8 cellular contexts compared by ENCODE assay signal in genomic region chr16:89489731-89490385, GRCh38. TPM values are rescaled to one million over a fixed set of nuclear protein-coding genes. Genes with fewer than 3 reads are reported as not detected.
DNase-seq lines count a peak whose midpoint lies in the region; ATAC-seq, FAIRE-seq and TF ChIP-seq lines count a peak whose summit lies in the region.

No MANE protein-coding gene starts in this region.

- no peaks in the 10 kb centered on the region for H3F3A ChIP-seq in OCI-LY1 (ENCODE audit: insufficient read depth, low read length)

- no peaks in the 10 kb centered on the region for H3K27me3 ChIP-seq in CD8-positive, alpha-beta memory T cell (ENCODE audit: insufficient read depth, low read length, poor library complexity, severe bottlenecking)
- no peaks in the 10 kb centered on the region for H3K27me3 ChIP-seq in OCI-LY1 (ENCODE audit: insufficient read depth, low read length)
- H3K27me3 ChIP-seq in endothelial cell of umbilical vein (ENCODE audit: control insufficient read depth in 2 of 2, insufficient read depth in 2 of 2, low read length in 2 of 2): no peaks in the 10 kb centered on the region
- no peaks in the 10 kb centered on the region for H3K27me3 ChIP-seq in neutrophil

- peaks cover under 1% of the 10 kb centered on the region; the same call in 1 of the 2 replicates for H4K20me1 ChIP-seq in OCI-LY1 (ENCODE audit: insufficient read depth, low read length)
- peaks cover 4% of the 10 kb centered on the region for H4K20me1 ChIP-seq in endothelial cell of umbilical vein (replicated peaks; ENCODE audit: control insufficient read depth, extremely low read depth, insufficient read depth, low read length)

- peak overlapping the region; percentile 83 for H3K27ac ChIP-seq in CD8-positive, alpha-beta memory T cell (ENCODE audit: low read depth, low read length)
- H3K27ac ChIP-seq in OCI-LY1 (ENCODE audit: low read depth, low read length, poor library complexity, severe bottlenecking): peak overlapping the region; percentile 83
- H3K27ac ChIP-seq in endothelial cell of umbilical vein (ENCODE audit: insufficient read depth, low read depth, low read length): no peak overlapping the region
- H3K27ac ChIP-seq in neutrophil: peak overlapping the region; percentile 99

- H2AFZ ChIP-seq in OCI-LY1 (ENCODE audit: low read length): no peak overlapping the region
- no peak overlapping the region for H2AFZ ChIP-seq in endothelial cell of umbilical vein (ENCODE audit: low read depth, low read length)

- peaks cover 0 to 2% of the 10 kb centered on the region in 2 donors for H3K27me3 Mint-ChIP-seq in CD8-positive, alpha-beta memory T cell

- CTCF ChIA-PET in CD8-positive, alpha-beta memory T cell (lab: Charles Lee): interaction anchor here (0.8 to 1.9 kb wide), 7 partner anchors 9 to 175 kb away, joined by 3 to 9 read pairs (median 4); no protein-coding TSS in a partner anchor
- CTCF ChIA-PET in endothelial cell of umbilical vein (lab: Charles Lee): interaction anchor here (1.0 to 2.8 kb wide), 5 partner anchors 15 to 117 kb away, joined by 3 to 11 read pairs (median 3); partner anchors contain the start of gene SPG7

- dilution Hi-C loops in endothelial cell of umbilical vein (cut with MboI; ENCODE audit: extremely low pct_ligation_motif_present, low sequenced_read_pairs): no loop called here

- H3K4me3 Mint-ChIP-seq in CD8-positive, alpha-beta memory T cell: peak overlapping the region; percentile 86 to 98 (median 91)

- H3K9me1 ChIP-seq in endothelial cell of umbilical vein (replicated peaks; ENCODE audit: control insufficient read depth, extremely low read depth, insufficient read depth, low read length): no peaks in the 10 kb centered on the region

- H3K79me2 ChIP-seq in OCI-LY1 (ENCODE audit: insufficient read depth, low read length): peaks cover 41% of the 10 kb centered on the region
- peaks cover 62% of the 10 kb centered on the region for H3K79me2 ChIP-seq in endothelial cell of umbilical vein (ENCODE audit: control insufficient read depth, insufficient read depth, low read length)

- peaks cover 0 to 2% (median 2%) of the 10 kb centered on the region in 5 donors for H3K9me3 Mint-ChIP-seq in CD8-positive, alpha-beta memory T cell

- H3K27ac Mint-ChIP-seq in CD8-positive, alpha-beta memory T cell: peak overlapping the region in 1 of 8 donors; percentile 95

- H3K9me3 ChIP-seq in CD8-positive, alpha-beta memory T cell (ENCODE audit: low read length): no peaks in the 10 kb centered on the region
- H3K9me3 ChIP-seq in OCI-LY1 (ENCODE audit: low read length) (no peaks in the 10 kb centered on the region), endothelial cell of umbilical vein (replicated peaks; ENCODE audit: control insufficient read depth, insufficient read depth, low read length) (no peaks in the 10 kb centered on the region), neutrophil (no peaks in the 10 kb centered on the region)

- FAIRE-seq in endothelial cell of umbilical vein (lab: Jason Lieb, UNC): no peak
- FAIRE-seq in frontal cortex (lab: Jason Lieb, UNC): no peak

- intact Hi-C loops in endothelial cell of umbilical vein (cut with micrococcal nuclease): loop anchor here (1.0 to 5.0 kb wide), 6 partner anchors 15 to 173 kb away; no protein-coding TSS in a partner anchor

- POLR2A ChIA-PET in CD8-positive, alpha-beta memory T cell (lab: Charles Lee): interaction anchor here (1.4 to 3.6 kb wide), 4 partner anchors 13 to 242 kb away, joined by 3 to 31 read pairs (median 5); partner anchors contain the start of gene SPG7
- POLR2A ChIA-PET in endothelial cell of umbilical vein (lab: Charles Lee): no interaction called here

- BruUV-seq in endothelial cell of umbilical vein (replicated peaks; lab: Mats Ljungman, UMichigan): no TSS peak

- peaks cover 0 to 38% (median 0%) of the 10 kb centered on the region in 3 donors for H3K36me3 Mint-ChIP-seq in CD8-positive, alpha-beta memory T cell

- no peaks in the 10 kb centered on the region for H3K36me3 ChIP-seq in CD8-positive, alpha-beta memory T cell (ENCODE audit: insufficient read depth, low read length)
- H3K36me3 ChIP-seq in OCI-LY1 (ENCODE audit: insufficient read depth, low read length): peaks cover 5% of the 10 kb centered on the region
- peaks cover 0 to 2% of the 10 kb centered on the region in 2 experiments for H3K36me3 ChIP-seq in endothelial cell of umbilical vein (ENCODE audit: control insufficient read depth in 2 of 2, extremely low read depth in 1 of 2, insufficient read depth in 2 of 2, low read length in 2 of 2)
- H3K36me3 ChIP-seq in neutrophil: peaks cover 11% of the 10 kb centered on the region

- no peak overlapping the region for H3K4me3 ChIP-seq in CD8-positive, alpha-beta memory T cell (ENCODE audit: low read length)
- H3K4me3 ChIP-seq in OCI-LY1 (ENCODE audit: low read depth, low read length, poor library complexity, severe bottlenecking) (peak overlapping the region; percentile 77), endothelial cell of umbilical vein (replicated peaks in 1 of 3; ENCODE audit: insufficient read depth in 1 of 3, low read depth in 1 of 3, low read length in 3 of 3) (peak overlapping the region in 2 of 3 experiments; percentile 73 to 83), neutrophil (ENCODE audit: low read depth in 1 of 2, low read length in 1 of 2) (peak overlapping the region; percentile 94 to 97)

- H3K4me2 ChIP-seq in OCI-LY1 (ENCODE audit: low read length) (peak overlapping the region; percentile 99; the same call in 1 of the 2 replicates), endothelial cell of umbilical vein (ENCODE audit: insufficient read depth, low read length) (no peak overlapping the region)

- H3K9ac ChIP-seq in OCI-LY1 (ENCODE audit: low read length) (peak overlapping the region; percentile 83), endothelial cell of umbilical vein (replicated peaks; ENCODE audit: extremely low read depth, insufficient read depth, low read length) (peak overlapping the region; percentile 74)

- DNase-seq in CD8-positive, alpha-beta memory T cell: no peak
- DNase-seq in endothelial cell of umbilical vein (ENCODE audit: low read depth, low spot score) (no peak), SW480 (ENCODE audit: low spot score) (no peak), OCI-M1 (lab: John Stamatoyannopoulos, UW) (no peak), frontal cortex (ENCODE audit: low spot score in 2 of 2) (no peak)

- TF ChIP-seq POLR2A in endothelial cell of umbilical vein (IDR thresholded peaks at IDR 0.05; ENCODE audit: low read depth, low read length): no peak

- no peaks in the 10 kb centered on the region for H3K9me2 ChIP-seq in OCI-LY1 (ENCODE audit: low read depth, low read length)

- no peak for ATAC-seq in GM19351 (IDR thresholded peaks at IDR 0.05; ENCODE audit: unreplicated experiment)

- peaks cover 60 to 79% (median 73%) of the 10 kb centered on the region in 3 donors for H3K4me1 Mint-ChIP-seq in CD8-positive, alpha-beta memory T cell

- peaks cover 57% of the 10 kb centered on the region for H3K4me1 ChIP-seq in CD8-positive, alpha-beta memory T cell (ENCODE audit: insufficient read depth, low read length)
- peaks cover 54% of the 10 kb centered on the region for H3K4me1 ChIP-seq in OCI-LY1 (ENCODE audit: insufficient read depth, low read length, severe bottlenecking)
- peaks cover 23% of the 10 kb centered on the region for H3K4me1 ChIP-seq in endothelial cell of umbilical vein (ENCODE audit: control insufficient read depth, extremely low read depth, insufficient read depth, low read length)
- peaks cover 58 to 62% of the 10 kb centered on the region in 2 experiments for H3K4me1 ChIP-seq in neutrophil (ENCODE audit: control insufficient read depth in 1 of 2, insufficient read depth in 1 of 2, low read depth in 1 of 2, low read length in 1 of 2)

- TF ChIP-seq CTCF in OCI-LY1 (IDR thresholded peaks at IDR 0.05; ENCODE audit: low read length): no peak
- no peak for TF ChIP-seq CTCF in endothelial cell of umbilical vein (IDR thresholded peaks at IDR 0.05; ENCODE audit: extremely low read depth in 1 of 2, insufficient read depth in 1 of 2, low read depth in 1 of 2, low read length in 2 of 2)
- TF ChIP-seq CTCF in neutrophil (IDR thresholded peaks at IDR 0.05): no peak

TF ChIP-seq in endothelial cell of umbilical vein, 7 proteins besides CTCF, POLR2A, EP300 and RAD21:
- TF ChIP-seq MAX (IDR thresholded peaks at IDR 0.05; ENCODE audit: insufficient read depth, insufficient read length) (no peak), FOS (IDR thresholded peaks at IDR 0.05; ENCODE audit: borderline replicate concordance, insufficient read depth, low read length) (no peak), POLR2AphosphoS5 (IDR thresholded peaks at IDR 0.05; ENCODE audit: insufficient read depth, low read depth, low read length) (no peak)

RNA-seq across cellular contexts. Expression of gene ANKRD11, which starts 0.5 kb away (rescaled TPM):
- total RNA-seq in CD8-positive, alpha-beta memory T cell: 100 to 1,000 TPM; 130 to 150 TPM
- polyA plus RNA-seq in CD8-positive, alpha-beta memory T cell: 39.8 TPM
- total RNA-seq in endothelial cell of umbilical vein: 184 and 191 TPM in 2 replicates
- 49.5 and 55.8 TPM in 2 replicates for polyA plus RNA-seq in endothelial cell of umbilical vein
- polyA plus RNA-seq in endothelial cell of umbilical vein (2011; cell fraction: cytosol; rRNA removed): 47.8 and 59.7 TPM in 2 replicates
- 194 and 236 TPM in 2 replicates for polyA plus RNA-seq in endothelial cell of umbilical vein (2011; cell fraction: nucleus; rRNA removed)
- polyA plus RNA-seq in endothelial cell of umbilical vein (2012): 87.0 and 89.3 TPM in 2 replicates
- 99.2 and 130 TPM in 2 replicates for polyA minus RNA-seq in endothelial cell of umbilical vein
- 32.7 TPM for polyA minus RNA-seq in endothelial cell of umbilical vein (2011; cell fraction: cytosol; rRNA and poly(A)+ RNA removed)
- polyA minus RNA-seq in endothelial cell of umbilical vein (2011; cell fraction: nucleus; rRNA and poly(A)+ RNA removed): 115 and 144 TPM in 2 replicates
- 27.7 TPM for total RNA-seq in frontal cortex

RNA-seq across cellular contexts. Expression of gene SPG7, which starts 18.3 kb away (rescaled TPM):
- 10 to 100 TPM; 77.4 to 79.5 TPM for total RNA-seq in CD8-positive, alpha-beta memory T cell
- 48.2 TPM for polyA plus RNA-seq in CD8-positive, alpha-beta memory T cell
- total RNA-seq in endothelial cell of umbilical vein (139 and 146 TPM in 2 replicates), frontal cortex (84.8 TPM)
- polyA plus RNA-seq in endothelial cell of umbilical vein: 85.8 and 90.2 TPM in 2 replicates
- polyA plus RNA-seq in endothelial cell of umbilical vein (2011; cell fraction: cytosol; rRNA removed): 50.3 and 54.0 TPM in 2 replicates
- polyA plus RNA-seq in endothelial cell of umbilical vein (2011; cell fraction: nucleus; rRNA removed): 424 and 453 TPM in 2 replicates
- 77.0 and 77.7 TPM in 2 replicates for polyA plus RNA-seq in endothelial cell of umbilical vein (2012)
- polyA minus RNA-seq in endothelial cell of umbilical vein: 92.3 and 122 TPM in 2 replicates
- polyA minus RNA-seq in endothelial cell of umbilical vein (2011; cell fraction: cytosol; rRNA and poly(A)+ RNA removed): 44.9 TPM
- 149 and 150 TPM in 2 replicates for polyA minus RNA-seq in endothelial cell of umbilical vein (2011; cell fraction: nucleus; rRNA and poly(A)+ RNA removed)
